In the genomic region with DNA sequence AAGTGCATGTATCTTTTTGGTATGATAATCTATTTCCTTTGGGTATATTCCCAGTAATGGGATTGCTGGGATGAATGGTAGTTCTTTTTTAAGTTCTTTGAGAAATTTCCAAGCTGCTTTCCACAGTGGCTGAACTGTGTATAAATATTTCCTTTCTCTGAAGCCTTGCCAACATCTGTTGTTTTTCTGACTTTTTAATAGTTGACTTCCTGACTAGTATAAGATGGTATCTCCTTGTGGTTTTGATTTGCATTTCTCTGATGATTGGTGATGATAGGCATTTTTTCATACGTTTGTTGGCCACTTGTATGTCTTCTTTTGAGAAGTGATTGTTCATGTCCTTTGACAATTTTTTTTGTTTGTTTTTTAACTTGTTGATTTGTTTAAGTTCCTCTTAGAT, we compare ENCODE assay signal across 19 cellular contexts.
DNase-seq lines count a peak whose midpoint lies in the region; ATAC-seq, FAIRE-seq and TF ChIP-seq lines count a peak whose summit lies in the region.
"Had no signal": no experiment of that assay in that cellular context is flagged by ENCODE, and none has a peak within 500 bp of the region (broad histone marks: within the 10 kb centered on the region; RNA-seq: fewer than 3 reads in every experiment).

No MANE protein-coding gene starts in this region.

- TF ChIP-seq CTCF in SK-N-SH (IDR thresholded peaks at IDR 0.05) (no peak), PC-3 (conservative IDR thresholded peaks at IDR 0.05; ENCODE audit: low read depth, low read length) (no peak)

- CTCF ChIA-PET in SK-N-SH (lab: Yijun Ruan, JAX) (interaction anchor here (0.7 kb wide), 1 partner anchor 36 kb away, joined by 3 read pairs; no protein-coding TSS in a partner anchor), PC-3 (lab: Charles Lee) (no interaction called here)

- H2AFZ ChIP-seq in SK-N-SH (ENCODE audit: low read depth) (no peak overlapping the region), PC-3 (ENCODE audit: low read length) (no peak overlapping the region)
- H2AFZ ChIP-seq: GM23248 had no signal

- H3K36me3 ChIP-seq in SK-N-SH (replicated peaks in 1 of 2; ENCODE audit: control insufficient read depth in 1 of 2, insufficient read depth in 2 of 2, low read length in 1 of 2) (no peaks in the 10 kb centered on the region), PC-3 (ENCODE audit: low read depth, low read length) (no peaks in the 10 kb centered on the region)

- TF ChIP-seq RAD21 in SK-N-SH (IDR thresholded peaks at IDR 0.05; ENCODE audit: low read length), result no peak

- H3K9me3 ChIP-seq in SK-N-SH, result no peaks in the 10 kb centered on the region
- H3K9me3 ChIP-seq in PC-3 (ENCODE audit: low read length), result no peaks in the 10 kb centered on the region
- H3K9me3 ChIP-seq: Caco-2 had no signal

- no TSS peak for BruUV-seq in PC-3 (replicated peaks; lab: Mats Ljungman, UMichigan)

- no peaks in the 10 kb centered on the region for H4K20me1 ChIP-seq in SK-N-SH (ENCODE audit: insufficient read depth)
- H4K20me1 ChIP-seq in PC-3 (ENCODE audit: low read length), result no peaks in the 10 kb centered on the region

- H3K9ac ChIP-seq in SK-N-SH (no peak overlapping the region), PC-3 (ENCODE audit: low read length) (no peak overlapping the region)
- H3K9ac ChIP-seq: GM23248 had no signal

- ATAC-seq in SK-N-SH treated with all-trans-retinoic acid at 6 μM for 48 hours (no peak), PC-3 (no peak; the same call in 1 of the 2 replicates), HG02885 (IDR thresholded peaks at IDR 0.05; ENCODE audit: poor library complexity, unreplicated experiment) (no peak)
- ATAC-seq: Panc1 had no signal

- no peak for TF ChIP-seq EP300 in SK-N-SH (IDR thresholded peaks at IDR 0.05; ENCODE audit: borderline replicate concordance in 1 of 2, low read depth in 1 of 2, low read length in 1 of 2)

- H3K4me1 ChIP-seq in SK-N-SH (ENCODE audit: control insufficient read depth in 1 of 2, insufficient read depth in 2 of 2, low read depth in 1 of 2, low read length in 1 of 2), result no peaks in the 10 kb centered on the region
- no peaks in the 10 kb centered on the region for H3K4me1 ChIP-seq in PC-3 (ENCODE audit: insufficient read depth, low read length)
- H3K4me1 ChIP-seq: Caco-2 had no signal

- no peak overlapping the region for H3K27ac ChIP-seq in SK-N-SH (ENCODE audit: low read depth in 2 of 2, low read length in 1 of 2)
- no peak overlapping the region for H3K27ac ChIP-seq in PC-3 (ENCODE audit: low read length)
- H3K27ac ChIP-seq: C4-2B, GM23248 had no signal

- H3K4me2 ChIP-seq in SK-N-SH (no peak overlapping the region), PC-3 (ENCODE audit: low read length) (no peak overlapping the region)

- H3K79me2 ChIP-seq in SK-N-SH (ENCODE audit: insufficient read depth), result no peaks in the 10 kb centered on the region
- no peaks in the 10 kb centered on the region for H3K79me2 ChIP-seq in PC-3 (ENCODE audit: low read length)

- intact Hi-C loops in PC-3 (cut with micrococcal nuclease), result no loop called here

- H3F3A ChIP-seq in SK-N-SH (replicated peaks; ENCODE audit: insufficient read depth) (no peaks in the 10 kb centered on the region), PC-3 (ENCODE audit: low read length, unreplicated experiment) (no peaks in the 10 kb centered on the region)

- H3K27me3 ChIP-seq in SK-N-SH (ENCODE audit: insufficient read depth), result no peaks in the 10 kb centered on the region
- no peaks in the 10 kb centered on the region for H3K27me3 ChIP-seq in PC-3 (ENCODE audit: low read length)

- POLR2A ChIA-PET in SK-N-SH (lab: Yijun Ruan, JAX) (no interaction called here), PC-3 (lab: Charles Lee; ENCODE audit: unreplicated experiment) (no interaction called here)

- 0% methylated on average over 1 of the region's 1 CpG for WGBS in SK-N-SH (ENCODE audit: low lambda C conversion rate)

- H3K9me2 ChIP-seq in SK-N-SH, result no peaks in the 10 kb centered on the region
- H3K9me2 ChIP-seq in PC-3 (replicated peaks; ENCODE audit: low read length), result no peaks in the 10 kb centered on the region

- H3K4me3 ChIP-seq in SK-N-SH (ENCODE audit: low read depth in 2 of 2, low read length in 1 of 2), result no peak overlapping the region
- no peak overlapping the region for H3K4me3 ChIP-seq in PC-3 (ENCODE audit: low read length)
- H3K4me3 ChIP-seq: GM23248 had no signal

- DNase-seq in SK-N-SH (no peak), PC-3 (peak; percentile 16), hepatic stellate cell (ENCODE audit: low spot score) (no peak), NCI-H2171 treated with DMSO at 0.1 percent for 48 hours (lab: John Stamatoyannopoulos, UW) (no peak), NCI-H2196 (lab: John Stamatoyannopoulos, UW; ENCODE audit: unreplicated experiment) (no peak)
- DNase-seq: 8988T, Caco-2, DMS79, GDM1, GM23248, NCI-H2107, NCI-H446, NCI-H774, Right ventricle myocardium superior had no signal

- FAIRE-seq in endometrium (lab: Jason Lieb, UNC), result peak; percentile 43

TF ChIP-seq in SK-N-SH, 30 proteins besides CTCF, POLR2A, EP300 and RAD21:
- TF ChIP-seq GABPA (IDR thresholded peaks at IDR 0.05; ENCODE audit: low read depth) (no peak), USF2 (IDR thresholded peaks at IDR 0.05; ENCODE audit: borderline replicate concordance, low read depth, low read length) (no peak), RFX5 (IDR thresholded peaks at IDR 0.05; ENCODE audit: low read length) (no peak), FOXM1 (IDR thresholded peaks at IDR 0.05; ENCODE audit: low read depth) (no peak), TCF12 (IDR thresholded peaks at IDR 0.05) (peak; percentile 26; the same call in 1 of the 2 replicates)

TF ChIP-seq in SK-N-SH treated with all-trans-retinoic acid at 6 μM for 48 hours, 23 proteins besides CTCF, POLR2A, EP300 and RAD21:
- TF ChIP-seq CSDC2 (CRISPR knock-in tag; IDR thresholded peaks at IDR 0.05), result no peak
- TF ChIP-seq TOX (CRISPR knock-in tag; IDR thresholded peaks at IDR 0.05; ENCODE audit: borderline replicate concordance), result no peak
- no peak for TF ChIP-seq ARNTL (CRISPR knock-in tag; IDR thresholded peaks at IDR 0.05; ENCODE audit: borderline replicate concordance, low read depth)
- TF ChIP-seq ZC3H10 (CRISPR knock-in tag; IDR thresholded peaks at IDR 0.05), result no peak
- TF ChIP-seq, protein P1, sequence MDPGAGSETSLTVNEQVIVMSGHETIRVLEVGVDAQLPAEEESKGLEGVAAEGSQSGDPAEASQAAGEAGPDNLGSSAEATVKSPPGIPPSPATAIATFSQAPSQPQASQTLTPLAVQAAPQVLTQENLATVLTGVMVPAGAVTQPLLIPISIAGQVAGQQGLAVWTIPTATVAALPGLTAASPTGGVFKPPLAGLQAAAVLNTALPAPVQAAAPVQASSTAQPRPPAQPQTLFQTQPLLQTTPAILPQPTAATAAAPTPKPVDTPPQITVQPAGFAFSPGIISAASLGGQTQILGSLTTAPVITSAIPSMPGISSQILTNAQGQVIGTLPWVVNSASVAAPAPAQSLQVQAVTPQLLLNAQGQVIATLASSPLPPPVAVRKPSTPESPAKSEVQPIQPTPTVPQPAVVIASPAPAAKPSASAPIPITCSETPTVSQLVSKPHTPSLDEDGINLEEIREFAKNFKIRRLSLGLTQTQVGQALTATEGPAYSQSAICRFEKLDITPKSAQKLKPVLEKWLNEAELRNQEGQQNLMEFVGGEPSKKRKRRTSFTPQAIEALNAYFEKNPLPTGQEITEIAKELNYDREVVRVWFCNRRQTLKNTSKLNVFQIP (CRISPR knock-in tag; IDR thresholded peaks at IDR 0.05; ENCODE audit: borderline replicate concordance, low read depth), result no peak
- TF ChIP-seq, protein P2, sequence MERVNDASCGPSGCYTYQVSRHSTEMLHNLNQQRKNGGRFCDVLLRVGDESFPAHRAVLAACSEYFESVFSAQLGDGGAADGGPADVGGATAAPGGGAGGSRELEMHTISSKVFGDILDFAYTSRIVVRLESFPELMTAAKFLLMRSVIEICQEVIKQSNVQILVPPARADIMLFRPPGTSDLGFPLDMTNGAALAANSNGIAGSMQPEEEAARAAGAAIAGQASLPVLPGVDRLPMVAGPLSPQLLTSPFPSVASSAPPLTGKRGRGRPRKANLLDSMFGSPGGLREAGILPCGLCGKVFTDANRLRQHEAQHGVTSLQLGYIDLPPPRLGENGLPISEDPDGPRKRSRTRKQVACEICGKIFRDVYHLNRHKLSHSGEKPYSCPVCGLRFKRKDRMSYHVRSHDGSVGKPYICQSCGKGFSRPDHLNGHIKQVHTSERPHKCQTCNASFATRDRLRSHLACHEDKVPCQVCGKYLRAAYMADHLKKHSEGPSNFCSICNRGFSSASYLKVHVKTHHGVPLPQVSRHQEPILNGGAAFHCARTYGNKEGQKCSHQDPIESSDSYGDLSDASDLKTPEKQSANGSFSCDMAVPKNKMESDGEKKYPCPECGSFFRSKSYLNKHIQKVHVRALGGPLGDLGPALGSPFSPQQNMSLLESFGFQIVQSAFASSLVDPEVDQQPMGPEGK (CRISPR knock-in tag; IDR thresholded peaks at IDR 0.05; ENCODE audit: borderline replicate concordance), result no peak
- no peak for TF ChIP-seq ISL1 (CRISPR knock-in tag; IDR thresholded peaks at IDR 0.05)
- TF ChIP-seq ZNF8 (CRISPR knock-in tag; IDR thresholded peaks at IDR 0.05), result no peak
